In genomic region chr6:41426888-41427641, GRCh38 we compare ENCODE assay signal across 10 cellular contexts.
DNase-seq lines count a peak whose midpoint lies in the region; TF ChIP-seq lines count a peak whose summit lies in the region.
"Had no signal": no experiment of that assay in that cellular context is flagged by ENCODE, and none has a peak within 500 bp of the region (broad histone marks: within the 10 kb centered on the region; RNA-seq: fewer than 3 reads in every experiment).

No MANE protein-coding gene starts in this region.

- peak overlapping the region; percentile 31 for H3K4me3 ChIP-seq in iPS-15b (ENCODE audit: low read depth, low read length)
- H3K4me3 ChIP-seq in sigmoid colon = peak overlapping the region; percentile 29 to 55 (median 50)

- H3K4me1 ChIP-seq in iPS-15b (ENCODE audit: control insufficient read depth, insufficient read depth, low read length) (peaks cover 31% of the 10 kb centered on the region), sigmoid colon (peaks cover 0 to 49% (median 37%) of the 10 kb centered on the region in 4 donors)

- DNase-seq in sigmoid colon = no peak
- DNase-seq in HCEC 1CT = no peak
- no peak for DNase-seq in globus pallidus (ENCODE audit: low spot score)
- DNase-seq in foreskin melanocyte = no peak
- no peak for DNase-seq in DMS79 (lab: John Stamatoyannopoulos, UW)
- DNase-seq: effector CD4-positive, alpha-beta T cell had no signal

- TF ChIP-seq CTCF in GM12873 (IDR thresholded peaks at IDR 0.05; ENCODE audit: insufficient read depth, low read depth, low read length, missing control alignments) (peak; percentile 3), sigmoid colon (IDR thresholded peaks at IDR 0.05) (no peak)

- TF ChIP-seq EP300 in sigmoid colon (IDR thresholded peaks at IDR 0.05) = no peak

- 15 to 36% methylated on average over 30 of the region's 30 CpGs for WGBS in sigmoid colon, 2 donors

- no peaks in the 10 kb centered on the region for H3K9me3 ChIP-seq in iPS-15b (ENCODE audit: control insufficient read depth, insufficient read depth, low read length)
- H3K9me3 ChIP-seq in sigmoid colon = no peaks in the 10 kb centered on the region

- H3K36me3 ChIP-seq in iPS-15b (ENCODE audit: control insufficient read depth, insufficient read depth, low read length) (no peaks in the 10 kb centered on the region), sigmoid colon (no peaks in the 10 kb centered on the region)

- H3K9ac ChIP-seq in iPS-15b (ENCODE audit: low read depth, low read length) = no peak overlapping the region

- intact Hi-C loops in sigmoid colon (cut with DNase I) = loop anchor here (1.0 to 2.0 kb wide), 2 partner anchors 77 to 256 kb away; no protein-coding TSS in a partner anchor

- no peak for TF ChIP-seq POLR2A in sigmoid colon (IDR thresholded peaks at IDR 0.05)

- H3K27me3 ChIP-seq in iPS-15b (ENCODE audit: control insufficient read depth, insufficient read depth, low read length) = peaks cover 85% of the 10 kb centered on the region
- H3K27me3 ChIP-seq in sigmoid colon = no peaks in the 10 kb centered on the region

- H3K27ac ChIP-seq in angular gyrus (ENCODE audit: low read depth, low read length) = peak overlapping the region; percentile 64
- H3K27ac ChIP-seq in sigmoid colon = peak overlapping the region; percentile 69 to 88 (median 76)
- H3K27ac ChIP-seq: RWPE1 had no signal
